In genomic region chr11:1763796-1764661, GRCh38 we compare ENCODE assay signal across 8 cellular contexts. TPM values are rescaled to one million over a fixed set of nuclear protein-coding genes. Genes with fewer than 3 reads are reported as not detected.
A peak's percentile ranks its signal among the peaks of the same experiment; 100 is the strongest.
DNase-seq lines count a peak whose midpoint lies in the region; ATAC-seq, FAIRE-seq and TF ChIP-seq lines count a peak whose summit lies in the region.

Gene CTSD (minus strand): TSS chr11:1763927. CDS start chr11:1763859, 68 bp downstream.

- H3K4me3 ChIP-seq in SJSA1, result peak within 1 kb of the TSS; percentile 94
- H3K4me3 ChIP-seq in neutrophil (ENCODE audit: low read depth in 1 of 2, low read length in 1 of 2), result peak within 1 kb of the TSS; percentile 85 to 99

- no peak for FAIRE-seq in frontal cortex (lab: Jason Lieb, UNC)

- peaks cover 0 to 9% (median 6%) of the 10 kb centered on the region in 3 donors for H3K4me1 Mint-ChIP-seq in IgD-negative memory B cell

- H3K4me3 Mint-ChIP-seq in IgD-negative memory B cell, result peak within 1 kb of the TSS; percentile 88 to 96 (median 92)

- H3K36me3 ChIP-seq in SJSA1, result peaks cover 29% of the 10 kb centered on the region
- peaks cover 23% of the 10 kb centered on the region for H3K36me3 ChIP-seq in neutrophil

- H3K36me3 Mint-ChIP-seq in IgD-negative memory B cell, result no peaks in the 10 kb centered on the region

- H3K27me3 Mint-ChIP-seq in IgD-negative memory B cell, result no peaks in the 10 kb centered on the region

- H3K9me3 Mint-ChIP-seq in IgD-negative memory B cell, result no peaks in the 10 kb centered on the region

- H3K27ac ChIP-seq in SJSA1 (peak within 1 kb of the TSS; percentile 74), neutrophil (peak within 1 kb of the TSS; percentile 98)

- no peak for TF ChIP-seq CTCF in neutrophil (IDR thresholded peaks at IDR 0.05)
- TF ChIP-seq CTCF in subcutaneous adipose tissue (IDR thresholded peaks at IDR 0.05; ENCODE audit: low read depth), result no peak

- peaks cover 44% of the 10 kb centered on the region for H3K4me1 ChIP-seq in SJSA1 (replicated peaks)
- H3K4me1 ChIP-seq in neutrophil (ENCODE audit: control insufficient read depth in 1 of 2, insufficient read depth in 1 of 2, low read depth in 1 of 2, low read length in 1 of 2), result peaks cover 78 to 82% of the 10 kb centered on the region in 2 experiments

- no peaks in the 10 kb centered on the region for H3K27me3 ChIP-seq in SJSA1 (replicated peaks)
- H3K27me3 ChIP-seq in neutrophil, result no peaks in the 10 kb centered on the region

- H3K9me3 ChIP-seq in SJSA1 (replicated peaks) (peaks cover 3% of the 10 kb centered on the region; the same call in 1 of the 2 replicates), neutrophil (no peaks in the 10 kb centered on the region)

- DNase-seq in DMS114 treated with DMSO at 0.1 percent for 48 hours (lab: John Stamatoyannopoulos, UW; ENCODE audit: unreplicated experiment) (peak; percentile 18), SJSA1 (ENCODE audit: low read depth in 1 of 2, low spot score in 2 of 2) (peak; percentile 44 to 86), frontal cortex (ENCODE audit: low spot score in 2 of 2) (peak; percentile 99)
- peak; percentile 76 for DNase-seq in activated gamma-delta T cell treated with anti-CD3 and anti-CD28 coated beads, Interleukin-2, amount 50 U/mL, for 16 hours (ENCODE audit: low read depth)

- peak; percentile 58 for ATAC-seq in GM21390 (IDR thresholded peaks at IDR 0.05; ENCODE audit: unreplicated experiment)

- H3K27ac Mint-ChIP-seq in IgD-negative memory B cell, result peak within 1 kb of the TSS; percentile 82 to 92 (median 85)

RNA-seq across cellular contexts. Expression of gene CTSD, which starts in this region (rescaled TPM):
- 78.7 TPM for polyA plus RNA-seq in IgD-negative memory B cell
- 245 and 253 TPM in 2 replicates for total RNA-seq in SJSA1 (2014; rRNA removed; shearing (Covaris generic))
- total RNA-seq in frontal cortex (22.0 TPM), subcutaneous adipose tissue (1,000 to 10,000 TPM in 1 of 4 donors, 100 to 1,000 TPM in 3; 387 to 1,776 (median 548) TPM)

Comparison
In these comparisons a context has a peak if more than half of its experiments do, and no peak if none do; other contexts are left out.
1. Peak in every context shown above with its lines: DNase-seq, ATAC-seq, H3K4me3 ChIP-seq and H3K27ac ChIP-seq.
2. RNA of gene CTSD (total RNA-seq): 387 to 1,776 TPM in subcutaneous adipose tissue and 245 to 253 TPM in SJSA1; 22.0 TPM in frontal cortex (single experiment); every median in the first group is over 10 times any median in the second.
3. DNase-seq: peak in every context shown above with its lines; median percentile 99 in frontal cortex; 76 in activated gamma-delta T cell treated with anti-CD3 and anti-CD28 coated beads, Interleukin-2, amount 50 U/mL, for 16 hours; 65 in SJSA1; 18 in DMS114 treated with DMSO at 0.1 percent for 48 hours.